In genomic region chr17:7253082-7253481, GRCh38 we compare ENCODE assay signal across 1 cellular context.
TF ChIP-seq lines count a peak whose summit lies in the region.

No MANE protein-coding gene starts in this region.

TF ChIP-seq in GM23338, 12 proteins besides CTCF, POLR2A, EP300 and RAD21 (continued from another document):
- TF ChIP-seq ZNF462 (CRISPR knock-in tag; IDR thresholded peaks at IDR 0.05) (no peak), POLR2AphosphoS5 (IDR thresholded peaks at IDR 0.05; ENCODE audit: low read depth) (no peak), STAT1 (IDR thresholded peaks at IDR 0.05; ENCODE audit: unreplicated experiment) (no peak), NANOG (IDR thresholded peaks at IDR 0.05; ENCODE audit: borderline replicate concordance) (no peak), ETS1 (IDR thresholded peaks at IDR 0.05) (no peak), EZH2phosphoT487 (IDR thresholded peaks at IDR 0.05; ENCODE audit: unreplicated experiment) (no peak), JUNB (IDR thresholded peaks at IDR 0.05; ENCODE audit: unreplicated experiment) (no peak), ZNF331 (CRISPR knock-in tag; IDR thresholded peaks at IDR 0.05; ENCODE audit: low read depth) (no peak), ZNF114 (CRISPR knock-in tag; IDR thresholded peaks at IDR 0.05) (no peak)
